18 cellular contexts compared by ENCODE assay signal in genomic region chr7:85075864-85076263, GRCh38.
"Had no signal": no experiment of that assay in that cellular context is flagged by ENCODE, and none has a peak within 500 bp of the region (broad histone marks: within the 10 kb centered on the region; RNA-seq: fewer than 3 reads in every experiment).

No MANE protein-coding gene starts in this region.

- H3K4me1 ChIP-seq: colonic mucosa, parathyroid adenoma, psoas muscle, suprapubic skin, thyroid gland, upper lobe of left lung, uterus had no signal

- H3K27ac ChIP-seq: colonic mucosa, foreskin keratinocyte, parathyroid adenoma, psoas muscle, suprapubic skin, thyroid gland, upper lobe of left lung, uterus had no signal

- H3K36me3 Mint-ChIP-seq: natural killer cell had no signal

- H3K4me3 Mint-ChIP-seq: natural killer cell had no signal

- H3K4me3 ChIP-seq: colonic mucosa, psoas muscle, suprapubic skin, thyroid gland, upper lobe of left lung, uterus had no signal

- H3K27me3 ChIP-seq: colonic mucosa, foreskin keratinocyte, suprapubic skin, thyroid gland, upper lobe of left lung, uterus had no signal

- DNase-seq: cerebellar nuclear complex; colonic mucosa; dermis blood vessel endothelial cell; erythroblast; foreskin keratinocyte; head of caudate nucleus; hippocampal formation; left colon; natural killer cell; psoas muscle; stimulated activated CD4-positive, alpha-beta T cell treated with anti-CD3 and anti-CD28 coated beads, Interleukin-12 subunit alpha, Interleukin-12 subunit beta, amount 100 ng/mL, for 4 hours; stimulated activated naive CD4-positive, alpha-beta T cell treated with Interleukin-2 at 50 U/mL for 16 hours; thyroid gland; upper lobe of left lung; uterus had no signal

- H3K9me3 ChIP-seq: colonic mucosa, psoas muscle, suprapubic skin, thyroid gland, upper lobe of left lung, uterus had no signal

- ATAC-seq: foreskin keratinocyte, left colon, natural killer cell, psoas muscle, sciatic nerve had no signal

- H3K4me1 Mint-ChIP-seq: natural killer cell had no signal

- H3K27ac Mint-ChIP-seq: natural killer cell had no signal

- H3K36me3 ChIP-seq: colonic mucosa, suprapubic skin, thyroid gland, upper lobe of left lung, uterus had no signal
